Comparison of ENCODE assay signal across 12 cellular contexts in genomic region chr11:67282155-67282875, GRCh38. TPM values are rescaled to one million over a fixed set of nuclear protein-coding genes. Genes with fewer than 3 reads are reported as not detected.
DNase-seq lines count a peak whose midpoint lies in the region; ATAC-seq, FAIRE-seq and TF ChIP-seq lines count a peak whose summit lies in the region.
"Had no signal": no experiment of that assay in that cellular context is flagged by ENCODE, and none has a peak within 500 bp of the region (broad histone marks: within the 10 kb centered on the region; RNA-seq: fewer than 3 reads in every experiment).

No MANE protein-coding gene starts in this region.

- H3K36me3 ChIP-seq in K562 (ENCODE audit: control insufficient read depth, insufficient read depth, low read length) (peaks cover 97% of the 10 kb centered on the region; the same call in 2 of the 3 replicates), H7 (replicated peaks; ENCODE audit: control insufficient read depth, insufficient read depth, low read length) (peaks cover 22% of the 10 kb centered on the region)

- TF ChIP-seq CTCF in CD14-positive monocyte (IDR thresholded peaks at IDR 0.05) (no peak), HL-60 (IDR thresholded peaks at IDR 0.05; ENCODE audit: insufficient read depth, low read length) (no peak), K562 (IDR thresholded peaks at IDR 0.05 in 2 of 3, conservative IDR thresholded peaks at IDR 0.05 in 1 of 3; ENCODE audit: insufficient read depth in 2 of 3, low read depth in 1 of 3, low read length in 3 of 3) (no peak), neural crest cell (conservative IDR thresholded peaks at IDR 0.05) (no peak)

- intact Hi-C loops in CD14-positive monocyte (cut with micrococcal nuclease): no loop called here
- intact Hi-C loops in K562 (cut with micrococcal nuclease): no loop called here

- TF ChIP-seq POLR2A in K562 (conservative IDR thresholded peaks at IDR 0.05): no peak

- 96% methylated on average over 13 of the region's 20 CpGs for WGBS in K562 (ENCODE audit: insufficient coverage, low coverage, missing lambda C conversion rate)

- peaks cover 70 to 93% of the 10 kb centered on the region in 2 donors for H3K36me3 Mint-ChIP-seq in CD14-positive monocyte
- H3K36me3 Mint-ChIP-seq in neural crest cell (ENCODE audit: low read depth): no peaks in the 10 kb centered on the region

- peaks cover 93% of the 10 kb centered on the region for H3K4me1 Mint-ChIP-seq in CD14-positive monocyte
- peaks cover 8% of the 10 kb centered on the region for H3K4me1 Mint-ChIP-seq in neural crest cell

- no peak for TF ChIP-seq EP300 in K562 (IDR thresholded peaks at IDR 0.05; ENCODE audit: low read length)

- H3K9me3 Mint-ChIP-seq in CD14-positive monocyte (peaks cover 0 to 2% (median 0%) of the 10 kb centered on the region in 7 donors), neural crest cell (no peaks in the 10 kb centered on the region)

- no peak for ATAC-seq in K562
- ATAC-seq in GM21515 (IDR thresholded peaks at IDR 0.05; ENCODE audit: unreplicated experiment): no peak
- ATAC-seq: esophagus mucosa had no signal

- H3K9me3 ChIP-seq in K562 (replicated peaks; ENCODE audit: control insufficient read depth, insufficient read depth, low read depth, low read length): no peaks in the 10 kb centered on the region
- H3K9me3 ChIP-seq: Caco-2 had no signal

- no peak for TF ChIP-seq RAD21 in K562 (CRISPR knock-in tag; conservative IDR thresholded peaks at IDR 0.05 in 1 of 2, IDR thresholded peaks at IDR 0.05 in 1 of 2)

- POLR2A ChIA-PET in K562 (lab: Yijun Ruan, JAX): interaction anchor here (0.9 to 1.5 kb wide), 2 partner anchors 13 to 163 kb away, joined by 3 to 4 read pairs; partner anchors contain the start of gene KDM2A

- no peak for FAIRE-seq in K562 (lab: Jason Lieb, UNC)

- peak overlapping the region; percentile 11 to 50 for H3K4me3 Mint-ChIP-seq in CD14-positive monocyte
- peak overlapping the region; percentile 23 for H3K4me3 Mint-ChIP-seq in neural crest cell

- H3K27ac Mint-ChIP-seq in CD14-positive monocyte (peak overlapping the region; percentile 91 to 95 (median 94)), neural crest cell (ENCODE audit: unreplicated experiment) (no peak overlapping the region)

- H3K79me2 ChIP-seq in K562 (ENCODE audit: control insufficient read depth, insufficient read depth, low read length): peaks cover 21% of the 10 kb centered on the region

- H3K4me3 ChIP-seq in HL-60 (replicated peaks; ENCODE audit: insufficient read depth, low read length) (no peak overlapping the region), K562 (no peak overlapping the region), H7 (ENCODE audit: insufficient read depth, low read depth, low read length) (no peak overlapping the region)
- H3K4me3 ChIP-seq: cardiac muscle cell had no signal

- no peaks in the 10 kb centered on the region for H4K20me1 ChIP-seq in K562 (replicated peaks; ENCODE audit: control insufficient read depth, insufficient read depth, low read length)

- H3K9me1 ChIP-seq in K562 (ENCODE audit: control insufficient read depth, insufficient read depth, low read length): no peaks in the 10 kb centered on the region

- no TSS peak for BruUV-seq in K562 (replicated peaks; lab: Mats Ljungman, UMichigan)

- H3K9ac ChIP-seq in K562 (ENCODE audit: insufficient read depth in 1 of 2, low read depth in 2 of 2, low read length in 2 of 2): no peak overlapping the region

- H2AFZ ChIP-seq in K562 (ENCODE audit: low read depth, low read length): no peak overlapping the region

- H3K27me3 Mint-ChIP-seq in CD14-positive monocyte (ENCODE audit: low read depth in 3 of 3): peaks cover 0 to 9% (median 4%) of the 10 kb centered on the region in 3 donors
- H3K27me3 Mint-ChIP-seq in neural crest cell (ENCODE audit: low read depth): peaks cover 1% of the 10 kb centered on the region

- DNase-seq in CD14-positive monocyte (ENCODE audit: low spot score) (peak; percentile 38), HL-60 (ENCODE audit: low read depth in 1 of 2, low spot score in 1 of 2) (no peak), K562 (ENCODE audit: extremely low read depth in 1 of 4, low spot score in 3 of 4) (no peak), neural crest cell (ENCODE audit: low read depth, low spot score) (no peak), H7 (no peak), cerebellar cortex (ENCODE audit: low spot score) (no peak)
- DNase-seq: Caco-2, NCI-H1105 treated with DMSO at 0.1 percent for 48 hours, NCI-H510A had no signal

- H3K27me3 ChIP-seq in HL-60 (ENCODE audit: insufficient read depth, poor library complexity, severe bottlenecking) (no peaks in the 10 kb centered on the region), K562 (ENCODE audit: control insufficient read depth in 2 of 2, insufficient read depth in 2 of 2, low read length in 2 of 2) (no peaks in the 10 kb centered on the region), H7 (ENCODE audit: control insufficient read depth, insufficient read depth, low read length) (no peaks in the 10 kb centered on the region)
- H3K27me3 ChIP-seq: cardiac muscle cell had no signal

- peaks cover 16 to 67% of the 10 kb centered on the region in 2 experiments for H3K4me1 ChIP-seq in K562 (replicated peaks in 1 of 2; ENCODE audit: control insufficient read depth in 2 of 2, insufficient read depth in 2 of 2, low read length in 2 of 2)

- in situ Hi-C loops in K562 (cut with MboI): no loop called here

- H3K4me2 ChIP-seq in K562 (ENCODE audit: insufficient read depth, low read length): no peak overlapping the region

- CTCF ChIA-PET in K562 (lab: Yijun Ruan, JAX; ENCODE audit: low intra/inter-chr PET ratio): no interaction called here

- H3K27ac ChIP-seq in HL-60 (replicated peaks): peak overlapping the region; percentile 100
- H3K27ac ChIP-seq in K562 (ENCODE audit: extremely low read depth, low read depth, low read length): no peak overlapping the region
- H3K27ac ChIP-seq: cardiac muscle cell had no signal

RNA-seq across cellular contexts. Expression of gene ANKRD13D, which starts 6.8 kb away (rescaled TPM):
- polyA plus RNA-seq in CD14-positive monocyte (10 to 100 TPM in 1 of 2 donors, 1 to 10 TPM in 1; 9.1 to 10.3 TPM), K562 (2011; rRNA removed) (22.4 and 36.6 TPM in 2 replicates), K562 (2014; fragmentation: Illumina TruSeq; extraction: Trizol) (15.8 and 20.8 TPM in 2 replicates), K562 (2014; fragmentation: Nextera tagmentation; extraction: Ambion mirVana) (1 to 10 TPM in 1 of 2 experiments, under 1 TPM in 1; 0.94 to 1.9 TPM), K562 (2014; rRNA removed) (38.8 and 40.8 TPM in 2 replicates)
- total RNA-seq in K562 (2011; cell fraction: chromatin; rRNA removed; ENCODE audit: low replicate concordance): 105 and 289 TPM in 2 replicates
- total RNA-seq in K562 (2011; cell fraction: nucleolus; rRNA removed): 185 and 212 TPM in 2 replicates
- 120 and 126 TPM in 2 replicates for total RNA-seq in K562 (2011; cell fraction: nucleoplasm; rRNA removed)
- total RNA-seq in K562 (2014; rRNA removed) (28.6 and 30.5 TPM in 2 replicates), K562 (2014; rRNA removed; fragmentation: Illumina TruSeq; extraction: Trizol) (5.3 and 7.9 TPM in 2 replicates), K562 (2015; rRNA removed; fragmentation: Illumina TruSeq; extraction: Trizol) (19.6 and 25.1 TPM in 2 replicates), K562 (2021) (37.3 and 40.9 TPM in 2 replicates), neural crest cell (58.9 and 71.8 TPM in 2 replicates)
- polyA plus RNA-seq in K562 (2011; cell fraction: cytosol; rRNA removed): 28.9 and 46.9 TPM in 2 replicates
- polyA plus RNA-seq in K562 (2011; cell fraction: nucleus; rRNA removed): 147 and 217 TPM in 2 replicates
- polyA plus RNA-seq in K562 (2012): 22.5 and 55.8 TPM in 2 replicates
- polyA minus RNA-seq in K562 (2011; rRNA and poly(A)+ RNA removed): 9.5 and 12.1 TPM in 2 replicates
- 10.6 and 13.5 TPM in 2 replicates for polyA minus RNA-seq in K562 (2011; cell fraction: cytosol; rRNA and poly(A)+ RNA removed)
- polyA minus RNA-seq in K562 (2011; cell fraction: nucleus; rRNA and poly(A)+ RNA removed): 54.4 and 59.6 TPM in 2 replicates
- total RNA-seq in H7 (2014; rRNA removed; shearing (Covaris generic)): 29.1 and 32.2 TPM in 2 replicates

RNA-seq across cellular contexts. Expression of gene GRK2, which starts 16.0 kb away (rescaled TPM):
- polyA plus RNA-seq in CD14-positive monocyte (10 to 100 TPM; 34.9 to 43.0 TPM), K562 (2011; rRNA removed) (63.4 and 98.5 TPM in 2 replicates), K562 (2014; fragmentation: Illumina TruSeq; extraction: Trizol) (56.5 and 65.3 TPM in 2 replicates), K562 (2014; fragmentation: Nextera tagmentation; extraction: Ambion mirVana) (under 1 TPM; 0.24 to 0.82 TPM), K562 (2014; rRNA removed) (95.8 and 96.0 TPM in 2 replicates)
- total RNA-seq in K562 (2011; cell fraction: chromatin; rRNA removed; ENCODE audit: low replicate concordance): 64.7 and 214 TPM in 2 replicates
- 185 and 206 TPM in 2 replicates for total RNA-seq in K562 (2011; cell fraction: nucleolus; rRNA removed)
- total RNA-seq in K562 (2011; cell fraction: nucleoplasm; rRNA removed): 62.7 and 78.2 TPM in 2 replicates
- total RNA-seq in K562 (2014; rRNA removed) (83.1 and 97.8 TPM in 2 replicates), K562 (2014; rRNA removed; fragmentation: Illumina TruSeq; extraction: Trizol) (27.8 and 41.7 TPM in 2 replicates), K562 (2015; rRNA removed; fragmentation: Illumina TruSeq; extraction: Trizol) (40.6 and 42.2 TPM in 2 replicates), K562 (2021) (93.3 and 95.3 TPM in 2 replicates), neural crest cell (51.3 and 55.1 TPM in 2 replicates)
- polyA plus RNA-seq in K562 (2011; cell fraction: cytosol; rRNA removed): 70.8 and 122 TPM in 2 replicates
- 259 and 262 TPM in 2 replicates for polyA plus RNA-seq in K562 (2011; cell fraction: nucleus; rRNA removed)
- 87.6 and 130 TPM in 2 replicates for polyA plus RNA-seq in K562 (2012)
- polyA minus RNA-seq in K562 (2011; rRNA and poly(A)+ RNA removed): 36.9 and 61.5 TPM in 2 replicates
- polyA minus RNA-seq in K562 (2011; cell fraction: cytosol; rRNA and poly(A)+ RNA removed): 89.3 and 92.9 TPM in 2 replicates
- 57.5 and 75.9 TPM in 2 replicates for polyA minus RNA-seq in K562 (2011; cell fraction: nucleus; rRNA and poly(A)+ RNA removed)
- total RNA-seq in H7 (2014; rRNA removed; shearing (Covaris generic)): 73.8 and 82.1 TPM in 2 replicates

RNA-seq across cellular contexts. Expression of gene SSH3, which starts 21.0 kb away (rescaled TPM):
- polyA plus RNA-seq in CD14-positive monocyte (1 to 10 TPM; 3.6 to 5.8 TPM), K562 (2011; rRNA removed) (0.07 and 0.88 TPM in 2 replicates), K562 (2014; fragmentation: Illumina TruSeq; extraction: Trizol) (0.19 and 0.24 TPM in 2 replicates), K562 (2014; fragmentation: Nextera tagmentation; extraction: Ambion mirVana) (not detected), K562 (2014; rRNA removed) (0.24 and 0.90 TPM in 2 replicates)
- total RNA-seq in K562 (2011; cell fraction: chromatin; rRNA removed; ENCODE audit: low replicate concordance): 1.5 and 6.8 TPM in 2 replicates
- total RNA-seq in K562 (2011; cell fraction: nucleolus; rRNA removed): 2.8 and 3.3 TPM in 2 replicates
- 0.92 and 1.3 TPM in 2 replicates for total RNA-seq in K562 (2011; cell fraction: nucleoplasm; rRNA removed)
- total RNA-seq in K562 (2014; rRNA removed) (0.12 and 0.27 TPM in 2 replicates), K562 (2014; rRNA removed; fragmentation: Illumina TruSeq; extraction: Trizol) (not detected in 2 replicates), K562 (2015; rRNA removed; fragmentation: Illumina TruSeq; extraction: Trizol) (0.14 and 0.68 TPM in 2 replicates), K562 (2021) (1.0 and 1.5 TPM in 2 replicates), neural crest cell (3.0 and 3.3 TPM in 2 replicates)
- polyA plus RNA-seq in K562 (2011; cell fraction: cytosol; rRNA removed): 0.12 and 0.39 TPM in 2 replicates
- polyA plus RNA-seq in K562 (2011; cell fraction: nucleus; rRNA removed): 1.3 and 3.4 TPM in 2 replicates
- 1.3 and 1.4 TPM in 2 replicates for polyA plus RNA-seq in K562 (2012)
- 0.09 TPM in 1 of 2 replicates, not detected in the other for polyA minus RNA-seq in K562 (2011; rRNA and poly(A)+ RNA removed)
- polyA minus RNA-seq in K562 (2011; cell fraction: cytosol; rRNA and poly(A)+ RNA removed): 0.48 TPM in 1 of 2 replicates, not detected in the other
- polyA minus RNA-seq in K562 (2011; cell fraction: nucleus; rRNA and poly(A)+ RNA removed): 0.89 and 1.5 TPM in 2 replicates
- total RNA-seq in H7 (2014; rRNA removed; shearing (Covaris generic)): 23.6 and 30.2 TPM in 2 replicates
